ENCODE assay signal across 11 cellular contexts in genomic region chr10:6722616-6723004, GRCh38.
A peak's percentile ranks its signal among the peaks of the same experiment; 100 is the strongest.
DNase-seq lines count a peak whose midpoint lies in the region; ATAC-seq and TF ChIP-seq lines count a peak whose summit lies in the region.
"Had no signal": no experiment of that assay in that cellular context is flagged by ENCODE, and none has a peak within 500 bp of the region (broad histone marks: within the 10 kb centered on the region; RNA-seq: fewer than 3 reads in every experiment).

No MANE protein-coding gene starts in this region.

- peaks cover 3 to 5% of the 10 kb centered on the region in 2 donors for H3K4me1 Mint-ChIP-seq in stimulated activated naive B cell treated with anti-CD40 and anti-IgM and Interleukin-4, amounts not matched to agents 10 μg/mL and 1 μg/mL and 100 μg/mL, for 72 hours

- intact Hi-C loops in heart left ventricle (cut with DNase I) (no loop called here), left cardiac atrium (cut with DNase I) (no loop called here)

- no peak for TF ChIP-seq CTCF in heart left ventricle (IDR thresholded peaks at IDR 0.05)
- no peak for TF ChIP-seq CTCF in fibroblast of lung (conservative IDR thresholded peaks at IDR 0.05 in 1 of 2, IDR thresholded peaks at IDR 0.05 in 1 of 2; ENCODE audit: low read depth in 1 of 2, low read length in 2 of 2)

- H3K9me3 Mint-ChIP-seq in stimulated activated naive B cell treated with anti-CD40 and anti-IgM and Interleukin-4, amounts not matched to agents 10 μg/mL and 1 μg/mL and 100 μg/mL, for 72 hours = peaks cover 8 to 11% of the 10 kb centered on the region in 2 donors

- H3K4me3 Mint-ChIP-seq in stimulated activated naive B cell treated with anti-CD40 and anti-IgM and Interleukin-4, amounts not matched to agents 10 μg/mL and 1 μg/mL and 100 μg/mL, for 72 hours = no peak overlapping the region

- H3K27ac ChIP-seq in heart left ventricle (peak overlapping the region in 7 of 12 donors; percentile 3 to 76 (median 44)), fibroblast of lung (ENCODE audit: insufficient read depth, low read length) (peak overlapping the region; percentile 97)
- H3K27ac ChIP-seq: parathyroid adenoma, thyroid gland had no signal

- H3K4me3 ChIP-seq in heart left ventricle (no peak overlapping the region), fibroblast of lung (replicated peaks in 1 of 4; ENCODE audit: control extremely low read depth in 1 of 4, insufficient read depth in 1 of 4, low read depth in 3 of 4, low read length in 4 of 4) (peak overlapping the region in 1 of 4 experiments; percentile 15)
- H3K4me3 ChIP-seq: thyroid gland had no signal

- H2AFZ ChIP-seq in fibroblast of lung (ENCODE audit: low read length) = no peak overlapping the region
- H2AFZ ChIP-seq: parathyroid adenoma had no signal

- peaks cover 0 to 17% (median 7%) of the 10 kb centered on the region in 12 donors for H3K4me1 ChIP-seq in heart left ventricle
- H3K4me1 ChIP-seq in fibroblast of lung (ENCODE audit: control insufficient read depth, extremely low read depth, insufficient read depth, low read length) = peaks cover 19% of the 10 kb centered on the region
- H3K4me1 ChIP-seq: parathyroid adenoma, thyroid gland had no signal

- H3K27me3 Mint-ChIP-seq in stimulated activated naive B cell treated with anti-CD40 and anti-IgM and Interleukin-4, amounts not matched to agents 10 μg/mL and 1 μg/mL and 100 μg/mL, for 72 hours = peaks cover 45 to 51% of the 10 kb centered on the region in 2 donors

- H4K20me1 ChIP-seq in fibroblast of lung (ENCODE audit: control insufficient read depth, extremely low read depth, insufficient read depth, low read length) = no peaks in the 10 kb centered on the region

- H3K27me3 ChIP-seq in heart left ventricle (peaks cover 0 to 7% (median 0%) of the 10 kb centered on the region in 9 donors), fibroblast of lung (ENCODE audit: control insufficient read depth, insufficient read depth, low read length) (no peaks in the 10 kb centered on the region)
- H3K27me3 ChIP-seq: thyroid gland had no signal

- no peak for TF ChIP-seq POLR2A in heart left ventricle (IDR thresholded peaks at IDR 0.05)

- H3K9me3 ChIP-seq in heart left ventricle (peaks cover 0 to 5% (median 0%) of the 10 kb centered on the region in 12 donors), fibroblast of lung (ENCODE audit: control insufficient read depth, insufficient read depth, low read depth, low read length) (no peaks in the 10 kb centered on the region)
- H3K9me3 ChIP-seq: thyroid gland had no signal

- H3K4me2 ChIP-seq in fibroblast of lung (ENCODE audit: extremely low read depth, insufficient read depth, low read length) = peak overlapping the region; percentile 86

- H3K79me2 ChIP-seq in fibroblast of lung (ENCODE audit: control insufficient read depth, insufficient read depth, low read length) = no peaks in the 10 kb centered on the region
- H3K79me2 ChIP-seq: parathyroid adenoma had no signal

- no peaks in the 10 kb centered on the region for H3K36me3 Mint-ChIP-seq in stimulated activated naive B cell treated with anti-CD40 and anti-IgM and Interleukin-4, amounts not matched to agents 10 μg/mL and 1 μg/mL and 100 μg/mL, for 72 hours

- H3K36me3 ChIP-seq in heart left ventricle (no peaks in the 10 kb centered on the region), fibroblast of lung (ENCODE audit: control insufficient read depth, insufficient read depth, low read length) (no peaks in the 10 kb centered on the region)
- H3K36me3 ChIP-seq: thyroid gland had no signal

- H3K9ac ChIP-seq in fibroblast of lung (ENCODE audit: insufficient read depth, low read length) = peak overlapping the region; percentile 23
- H3K9ac ChIP-seq: parathyroid adenoma had no signal

- H3K27ac Mint-ChIP-seq in stimulated activated naive B cell treated with anti-CD40 and anti-IgM and Interleukin-4, amounts not matched to agents 10 μg/mL and 1 μg/mL and 100 μg/mL, for 72 hours = no peak overlapping the region

- 84 to 93% (median 86%) methylated on average over 1 of the region's 1 CpG for WGBS in heart left ventricle, 4 donors

- ATAC-seq in heart left ventricle (no peak), left cardiac atrium (no peak), SK-N-SH treated with all-trans-retinoic acid at 6 μM for 48 hours (peak; percentile 11), HG03196 (IDR thresholded peaks at IDR 0.05; ENCODE audit: unreplicated experiment) (no peak), GM19351 (IDR thresholded peaks at IDR 0.05; ENCODE audit: unreplicated experiment) (no peak), HG03159 (IDR thresholded peaks at IDR 0.05; ENCODE audit: unreplicated experiment) (no peak)
- peak; percentile 42 to 48 for ATAC-seq in stimulated activated naive B cell treated with anti-CD40 and anti-IgM and Interleukin-4, amounts not matched to agents 10 μg/mL and 1 μg/mL and 100 μg/mL, for 72 hours (replicated peaks)

- DNase-seq in heart left ventricle = no peak
- no peak for DNase-seq in left cardiac atrium
- peak; percentile 52 to 57 for DNase-seq in fibroblast of lung (ENCODE audit: low read depth in 2 of 2)
- no peak for DNase-seq in stimulated activated naive B cell treated with anti-CD40 and anti-IgM and Interleukin-4, amounts not matched to agents 10 μg/mL and 1 μg/mL and 100 μg/mL, for 72 hours
- DNase-seq: RPMI8226, thyroid gland had no signal

TF ChIP-seq in SK-N-SH treated with all-trans-retinoic acid at 6 μM for 48 hours, 23 proteins besides CTCF, POLR2A, EP300 and RAD21:
- TF ChIP-seq TCF4 (CRISPR knock-in tag; IDR thresholded peaks at IDR 0.05; ENCODE audit: borderline replicate concordance) = no peak
- TF ChIP-seq PPARA (CRISPR knock-in tag; IDR thresholded peaks at IDR 0.05; ENCODE audit: borderline replicate concordance) = no peak
- TF ChIP-seq ZNF565 (CRISPR knock-in tag; conservative IDR thresholded peaks at IDR 0.05; ENCODE audit: low read depth) = no peak
- TF ChIP-seq CREB5 (CRISPR knock-in tag; IDR thresholded peaks at IDR 0.05; ENCODE audit: low read depth) = no peak
- no peak for TF ChIP-seq RARB (CRISPR knock-in tag; IDR thresholded peaks at IDR 0.05)
- no peak for TF ChIP-seq ESRRG (CRISPR knock-in tag; IDR thresholded peaks at IDR 0.05)
- no peak for TF ChIP-seq ZNF70 (CRISPR knock-in tag; IDR thresholded peaks at IDR 0.05)
- TF ChIP-seq ARNTL (CRISPR knock-in tag; IDR thresholded peaks at IDR 0.05; ENCODE audit: borderline replicate concordance, low read depth) = no peak
- TF ChIP-seq SNAI2 (CRISPR knock-in tag; IDR thresholded peaks at IDR 0.05) = no peak
- TF ChIP-seq ZFP30 (CRISPR knock-in tag; IDR thresholded peaks at IDR 0.05) = no peak
- no peak for TF ChIP-seq CSRNP3 (CRISPR knock-in tag; IDR thresholded peaks at IDR 0.05)
- no peak for TF ChIP-seq BACH2 (CRISPR knock-in tag; IDR thresholded peaks at IDR 0.05; ENCODE audit: borderline replicate concordance)
- no peak for TF ChIP-seq CSDC2 (CRISPR knock-in tag; IDR thresholded peaks at IDR 0.05)
- TF ChIP-seq ZC3H10 (CRISPR knock-in tag; IDR thresholded peaks at IDR 0.05) = no peak
- TF ChIP-seq ZNF8 (CRISPR knock-in tag; IDR thresholded peaks at IDR 0.05) = no peak
- no peak for TF ChIP-seq GLIS3 (CRISPR knock-in tag; IDR thresholded peaks at IDR 0.05)
- TF ChIP-seq TSHZ2 (CRISPR knock-in tag; IDR thresholded peaks at IDR 0.05) = no peak

Comparison
In these comparisons a context has a peak if more than half of its experiments do, and no peak if none do; other contexts are left out.
1. ATAC-seq: peak in SK-N-SH treated with all-trans-retinoic acid at 6 μM for 48 hours (single experiment) and stimulated activated naive B cell treated with anti-CD40 and anti-IgM and Interleukin-4, amounts not matched to agents 10 μg/mL and 1 μg/mL and 100 μg/mL, for 72 hours (2 of 2); none in heart left ventricle (0 of 4), left cardiac atrium (0 of 2), HG03196 (single experiment), GM19351 (single experiment) and HG03159 (single experiment).
2. DNase-seq: peak in fibroblast of lung (2 of 2); none in heart left ventricle (0 of 5), left cardiac atrium (single experiment) and stimulated activated naive B cell treated with anti-CD40 and anti-IgM and Interleukin-4, amounts not matched to agents 10 μg/mL and 1 μg/mL and 100 μg/mL, for 72 hours (single experiment).